ENCODE assay signal across 1 cellular context in the genomic region with DNA sequence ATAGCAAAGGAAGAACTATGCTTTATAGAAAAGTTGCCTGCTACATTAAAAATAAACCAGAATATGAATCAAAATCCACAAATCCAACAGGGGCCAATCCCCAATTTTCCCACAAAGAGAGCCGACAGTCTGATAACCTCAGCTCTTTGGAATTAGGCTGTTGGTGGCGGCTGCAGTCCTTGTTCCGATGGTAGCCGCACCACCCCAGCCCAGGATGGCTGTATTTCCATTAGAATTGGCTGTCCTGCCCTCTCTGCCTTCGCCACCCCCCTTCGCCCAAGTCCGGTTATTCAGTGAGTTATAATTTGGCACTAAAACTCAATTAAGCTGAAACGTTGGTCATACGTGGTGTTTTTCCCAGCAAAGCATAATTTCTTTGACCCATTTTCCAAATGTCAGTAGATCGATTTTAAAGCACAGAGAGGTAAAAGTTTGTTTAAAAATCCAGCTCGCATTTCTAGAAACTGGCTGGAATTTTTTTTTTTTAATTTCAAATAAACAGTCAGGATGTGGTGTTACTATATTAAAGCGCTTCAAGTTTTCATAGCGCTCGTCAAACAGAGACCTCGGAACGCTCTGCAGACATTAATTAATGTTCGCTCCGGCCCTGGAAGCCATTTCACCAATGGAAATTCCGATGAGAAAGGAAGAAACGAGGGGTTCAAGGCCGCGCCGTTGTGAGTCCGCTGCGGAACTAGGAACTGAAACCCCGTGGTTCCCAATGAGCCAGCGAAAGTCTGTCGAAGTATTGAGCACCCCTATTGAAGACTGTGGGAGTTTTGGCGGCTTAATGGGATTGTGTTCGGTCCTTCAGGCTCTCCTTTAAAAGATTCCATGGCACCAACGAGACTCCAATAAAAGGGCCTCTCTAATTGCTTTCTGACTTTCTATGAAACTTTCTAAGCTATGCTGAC.
TF ChIP-seq lines count a peak whose summit lies in the region.

No MANE protein-coding gene starts in this region.

TF ChIP-seq in WTC11, 78 proteins besides CTCF, POLR2A, EP300 and RAD21 (continued from another document):
- TF ChIP-seq ATF2 (CRISPR knock-in tag; IDR thresholded peaks at IDR 0.05; ENCODE audit: borderline replicate concordance, low read depth) (no peak), ZNF532 (CRISPR knock-in tag; IDR thresholded peaks at IDR 0.05; ENCODE audit: borderline replicate concordance) (no peak), TEAD1 (CRISPR knock-in tag; IDR thresholded peaks at IDR 0.05) (no peak)
- TF ChIP-seq, protein P1, sequence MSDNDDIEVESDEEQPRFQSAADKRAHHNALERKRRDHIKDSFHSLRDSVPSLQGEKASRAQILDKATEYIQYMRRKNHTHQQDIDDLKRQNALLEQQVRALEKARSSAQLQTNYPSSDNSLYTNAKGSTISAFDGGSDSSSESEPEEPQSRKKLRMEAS (CRISPR knock-in tag; IDR thresholded peaks at IDR 0.05) = no peak
- TF ChIP-seq, protein P2, sequence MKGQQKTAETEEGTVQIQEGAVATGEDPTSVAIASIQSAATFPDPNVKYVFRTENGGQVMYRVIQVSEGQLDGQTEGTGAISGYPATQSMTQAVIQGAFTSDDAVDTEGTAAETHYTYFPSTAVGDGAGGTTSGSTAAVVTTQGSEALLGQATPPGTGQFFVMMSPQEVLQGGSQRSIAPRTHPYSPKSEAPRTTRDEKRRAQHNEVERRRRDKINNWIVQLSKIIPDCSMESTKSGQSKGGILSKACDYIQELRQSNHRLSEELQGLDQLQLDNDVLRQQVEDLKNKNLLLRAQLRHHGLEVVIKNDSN (CRISPR knock-in tag; IDR thresholded peaks at IDR 0.05) = no peak
